29 cellular contexts compared by ENCODE assay signal in genomic region chr9:16775330-16775729, GRCh38.
"Had no signal": no experiment of that assay in that cellular context is flagged by ENCODE, and none has a peak within 500 bp of the region (broad histone marks: within the 10 kb centered on the region; RNA-seq: fewer than 3 reads in every experiment).

No MANE protein-coding gene starts in this region.

- H3K4me3 Mint-ChIP-seq: stimulated activated effector memory CD8-positive, alpha-beta T cell treated with anti-CD3 and anti-CD28 coated beads, Interleukin-12 subunit alpha, Interleukin-12 subunit beta, amount 100 ng/mL, for 72 hours; stimulated activated memory B cell treated with anti-CD40 and anti-IgM and Interleukin-4, amounts not matched to agents 10 μg/mL and 1 μg/mL and 100 μg/mL, for 72 hours; stimulated activated naive B cell treated with anti-CD40 and anti-IgM and Interleukin-4, amounts not matched to agents 10 μg/mL and 1 μg/mL and 100 μg/mL, for 72 hours; stimulated activated naive CD8-positive, alpha-beta T cell treated with anti-CD3 and anti-CD28 coated beads, Interleukin-15, amount 100 ng/mL, for 72 hours; stimulated activated naive CD8-positive, alpha-beta T cell treated with anti-CD3 and anti-CD28 coated beads, Interleukin-15, Interleukin-2, amounts not matched to agents 100 ng/mL and 50 ng/mL, for 24 hours; type B pancreatic cell had no signal

- H3K9me3 ChIP-seq: stomach, suprapubic skin, testis, thoracic aorta, thyroid gland, tibial artery, tibial nerve, transverse colon, upper lobe of left lung, upper lobe of right lung, uterus, vagina had no signal

- H3K9me3 Mint-ChIP-seq: stimulated activated memory B cell treated with anti-CD40 and anti-IgM and Interleukin-4, amounts not matched to agents 10 μg/mL and 1 μg/mL and 100 μg/mL, for 72 hours; stimulated activated naive B cell treated with anti-CD40 and anti-IgM and Interleukin-4, amounts not matched to agents 10 μg/mL and 1 μg/mL and 100 μg/mL, for 72 hours; stimulated activated naive CD8-positive, alpha-beta T cell treated with anti-CD3 and anti-CD28 coated beads, Interleukin-15, amount 100 ng/mL, for 72 hours; stimulated activated naive CD8-positive, alpha-beta T cell treated with anti-CD3 and anti-CD28 coated beads, Interleukin-15, Interleukin-2, amounts not matched to agents 100 ng/mL and 50 ng/mL, for 24 hours; type B pancreatic cell had no signal

- H3K36me3 ChIP-seq: stomach, suprapubic skin, thoracic aorta, thyroid gland, tibial artery, tibial nerve, transverse colon, upper lobe of left lung, upper lobe of right lung, uterus, vagina had no signal

- H3K4me1 Mint-ChIP-seq: stimulated activated effector memory CD8-positive, alpha-beta T cell treated with anti-CD3 and anti-CD28 coated beads, Interleukin-12 subunit alpha, Interleukin-12 subunit beta, amount 100 ng/mL, for 72 hours; stimulated activated memory B cell treated with anti-CD40 and anti-IgM and Interleukin-4, amounts not matched to agents 10 μg/mL and 1 μg/mL and 100 μg/mL, for 72 hours; stimulated activated naive B cell treated with anti-CD40 and anti-IgM and Interleukin-4, amounts not matched to agents 10 μg/mL and 1 μg/mL and 100 μg/mL, for 72 hours; stimulated activated naive CD8-positive, alpha-beta T cell treated with anti-CD3 and anti-CD28 coated beads, Interleukin-15, amount 100 ng/mL, for 72 hours had no signal

- H3K27me3 ChIP-seq: stomach, suprapubic skin, testis, thyroid gland, tibial artery, tibial nerve, transverse colon, upper lobe of left lung, upper lobe of right lung, uterus, vagina had no signal

- FAIRE-seq: urothelium cell line had no signal

- H3K27ac Mint-ChIP-seq: stimulated activated effector memory CD8-positive, alpha-beta T cell treated with anti-CD3 and anti-CD28 coated beads, Interleukin-12 subunit alpha, Interleukin-12 subunit beta, amount 100 ng/mL, for 72 hours; stimulated activated memory B cell treated with anti-CD40 and anti-IgM and Interleukin-4, amounts not matched to agents 10 μg/mL and 1 μg/mL and 100 μg/mL, for 72 hours; stimulated activated naive B cell treated with anti-CD40 and anti-IgM and Interleukin-4, amounts not matched to agents 10 μg/mL and 1 μg/mL and 100 μg/mL, for 72 hours; stimulated activated naive CD8-positive, alpha-beta T cell treated with anti-CD3 and anti-CD28 coated beads, Interleukin-15, amount 100 ng/mL, for 72 hours; stimulated activated naive CD8-positive, alpha-beta T cell treated with anti-CD3 and anti-CD28 coated beads, Interleukin-15, Interleukin-2, amounts not matched to agents 100 ng/mL and 50 ng/mL, for 24 hours; type B pancreatic cell had no signal

- H3K27me3 Mint-ChIP-seq: stimulated activated memory B cell treated with anti-CD40 and anti-IgM and Interleukin-4, amounts not matched to agents 10 μg/mL and 1 μg/mL and 100 μg/mL, for 72 hours; stimulated activated naive B cell treated with anti-CD40 and anti-IgM and Interleukin-4, amounts not matched to agents 10 μg/mL and 1 μg/mL and 100 μg/mL, for 72 hours; stimulated activated naive CD8-positive, alpha-beta T cell treated with anti-CD3 and anti-CD28 coated beads, Interleukin-15, amount 100 ng/mL, for 72 hours; stimulated activated naive CD8-positive, alpha-beta T cell treated with anti-CD3 and anti-CD28 coated beads, Interleukin-15, Interleukin-2, amounts not matched to agents 100 ng/mL and 50 ng/mL, for 24 hours; type B pancreatic cell had no signal

- H3K36me3 Mint-ChIP-seq: stimulated activated effector memory CD8-positive, alpha-beta T cell treated with anti-CD3 and anti-CD28 coated beads, Interleukin-12 subunit alpha, Interleukin-12 subunit beta, amount 100 ng/mL, for 72 hours; stimulated activated memory B cell treated with anti-CD40 and anti-IgM and Interleukin-4, amounts not matched to agents 10 μg/mL and 1 μg/mL and 100 μg/mL, for 72 hours; stimulated activated naive B cell treated with anti-CD40 and anti-IgM and Interleukin-4, amounts not matched to agents 10 μg/mL and 1 μg/mL and 100 μg/mL, for 72 hours had no signal

- H3K27ac ChIP-seq: stomach, suprapubic skin, testis, thoracic aorta, thyroid gland, tibial artery, tibial nerve, transverse colon, upper lobe of left lung, upper lobe of right lung, uterus, vagina had no signal

- DNase-seq: stimulated activated CD4-positive, alpha-beta T cell treated with anti-CD3 and anti-CD28 coated beads, Interleukin-2, amount 100 ng/mL, for 48 hours; stimulated activated CD4-positive, alpha-beta T cell treated with anti-CD3 and anti-CD28 coated beads, Interleukin-4, amount 100 ng/mL, for 1 hour; stimulated activated CD4-positive, alpha-beta T cell treated with anti-CD3 and anti-CD28 coated beads, Interleukin-4, amount 100 ng/mL, for 24 hours; stimulated activated CD4-positive, alpha-beta T cell treated with anti-CD3 and anti-CD28 coated beads, Interleukin-4, amount 100 ng/mL, for 4 hours; stimulated activated CD8-positive, alpha-beta memory T cell treated with anti-CD3 and anti-CD28 coated beads, Interleukin-4, amount 100 ng/mL, for 48 hours; stimulated activated naive B cell treated with anti-CD40 and anti-IgM and Interleukin-4, amounts not matched to agents 10 μg/mL and 1 μg/mL and 100 μg/mL, for 72 hours; stimulated activated naive CD4-positive, alpha-beta T cell; stimulated activated naive CD4-positive, alpha-beta T cell treated with Interleukin-2 at 50 U/mL for 16 hours; stimulated activated naive CD8-positive, alpha-beta T cell treated with anti-CD3 and anti-CD28 coated beads, Interleukin-15, amount 100 ng/mL, for 72 hours; stimulated activated naive CD8-positive, alpha-beta T cell treated with anti-CD3 and anti-CD28 coated beads, Interleukin-15, Interleukin-2, amounts not matched to agents 100 U/mL and 50 U/mL, for 24 hours; stomach; substantia nigra; testis; thyroid gland; tibial artery; transverse colon; trophoblast cell; upper lobe of left lung; upper lobe of right lung; uterus had no signal

- H3K4me1 ChIP-seq: suprapubic skin, testis, thyroid gland, tibial artery, transverse colon, upper lobe of left lung, upper lobe of right lung, vagina had no signal

- H3K4me3 ChIP-seq: stomach, suprapubic skin, testis, thoracic aorta, thyroid gland, tibial artery, tibial nerve, transverse colon, upper lobe of left lung, upper lobe of right lung, uterus, vagina had no signal

- ATAC-seq: stimulated activated effector memory CD8-positive, alpha-beta T cell treated with anti-CD3 and anti-CD28 coated beads, Interleukin-12 subunit alpha, Interleukin-12 subunit beta, amount 100 ng/mL, for 72 hours; stimulated activated memory B cell treated with anti-CD40 and anti-IgM and Interleukin-4, amounts not matched to agents 10 μg/mL and 1 μg/mL and 100 μg/mL, for 72 hours; stimulated activated naive B cell treated with anti-CD40 and anti-IgM and Interleukin-4, amounts not matched to agents 10 μg/mL and 1 μg/mL and 100 μg/mL, for 72 hours; stimulated activated naive CD8-positive, alpha-beta T cell treated with anti-CD3 and anti-CD28 coated beads, Interleukin-15, amount 100 ng/mL, for 72 hours; stimulated activated naive CD8-positive, alpha-beta T cell treated with anti-CD3 and anti-CD28 coated beads, Interleukin-15, Interleukin-2, amounts not matched to agents 100 U/mL and 50 U/mL, for 24 hours; upper lobe of right lung had no signal
